8 cellular contexts compared by ENCODE assay signal in the genomic region with DNA sequence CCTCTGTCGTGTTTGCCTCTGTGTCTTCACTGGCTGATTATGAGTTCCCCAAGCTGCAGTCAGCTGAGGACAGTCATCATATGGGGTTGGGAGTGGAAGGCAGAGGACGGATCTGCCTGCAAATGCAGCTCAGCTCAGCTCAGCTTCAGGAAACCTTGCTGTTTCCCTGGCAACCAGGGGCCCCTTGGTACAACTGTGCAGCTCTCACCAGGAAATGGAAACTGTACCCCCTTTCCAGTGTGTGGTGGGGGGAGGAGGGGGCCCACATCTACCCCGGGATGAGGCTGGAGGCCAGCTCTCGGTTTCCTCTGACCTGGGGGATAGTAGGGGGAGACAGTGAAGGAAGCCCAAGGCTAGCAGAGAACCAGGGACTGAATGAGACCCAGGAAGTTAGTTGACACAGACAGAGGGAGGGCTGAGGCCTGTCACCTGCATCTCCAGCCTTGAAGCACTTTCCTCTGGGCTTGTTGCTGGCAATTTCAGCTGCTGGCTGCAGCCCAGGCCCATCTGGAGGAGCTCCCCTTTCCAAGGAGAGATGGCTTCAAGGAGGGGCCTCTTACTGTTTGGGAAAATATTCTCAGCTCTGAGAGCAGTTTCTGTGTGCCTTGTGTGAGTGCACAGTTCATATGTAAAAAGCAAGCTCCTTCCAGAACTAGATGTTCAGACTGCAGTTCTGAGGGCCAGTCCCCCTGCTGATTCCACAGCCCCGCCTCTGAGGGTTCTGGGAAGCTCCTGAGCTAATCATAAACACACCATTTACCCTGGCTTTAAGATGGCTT. TPM values are rescaled to one million over a fixed set of nuclear protein-coding genes. Genes with fewer than 3 reads are reported as not detected.
DNase-seq lines count a peak whose midpoint lies in the region; ATAC-seq and TF ChIP-seq lines count a peak whose summit lies in the region.

No MANE protein-coding gene starts in this region.

- peaks cover 27% of the 10 kb centered on the region for H3K36me3 Mint-ChIP-seq in brain

- H3K4me1 Mint-ChIP-seq in brain: peaks cover 95% of the 10 kb centered on the region

- POLR2A ChIA-PET in A673 (lab: Charles Lee; ENCODE audit: low non-redundant PET): interaction anchor here (0.5 kb wide), 1 partner anchor 170 kb away, joined by 4 read pairs; no protein-coding TSS in a partner anchor

- no peaks in the 10 kb centered on the region for H3K9me3 Mint-ChIP-seq in brain

- DNase-seq in A673 (ENCODE audit: low spot score) (peak; percentile 50), T-helper 1 cell (peak; percentile 35 to 89 (median 63)), medulla oblongata (ENCODE audit: extremely low spot score) (peak; percentile 47), hepatic stellate cell (ENCODE audit: low spot score) (no peak)
- peak; percentile 46 to 49 for DNase-seq in stimulated activated CD8-positive, alpha-beta memory T cell treated with anti-CD3 and anti-CD28 coated beads, Interleukin-7, amount 100 ng/mL, for 4 hours (ENCODE audit: low read depth in 2 of 2)

- H3K9me3 ChIP-seq in A673 (ENCODE audit: low read depth, low read length, poor library complexity, severe bottlenecking): no peaks in the 10 kb centered on the region

- peak; percentile 52 for ATAC-seq in GM18867 (IDR thresholded peaks at IDR 0.05; ENCODE audit: unreplicated experiment)
- peak; percentile 55 for ATAC-seq in HG03139 (IDR thresholded peaks at IDR 0.05; ENCODE audit: unreplicated experiment)

- TF ChIP-seq CTCF in A673 (conservative IDR thresholded peaks at IDR 0.05; ENCODE audit: low read depth, low read length): no peak
- no peak for TF ChIP-seq CTCF in brain (conservative IDR thresholded peaks at IDR 0.05)

- peaks cover 37% of the 10 kb centered on the region for H3K4me1 ChIP-seq in A673 (ENCODE audit: insufficient read depth, low read length, poor library complexity, severe bottlenecking)

- BruUV-seq in A673 (replicated peaks; lab: Mats Ljungman, UMichigan): no TSS peak

- no peaks in the 10 kb centered on the region for H3K36me3 ChIP-seq in A673 (ENCODE audit: insufficient read depth, low read length, poor library complexity, severe bottlenecking)

- CTCF ChIA-PET in A673 (lab: Charles Lee): interaction anchor here (1.2 kb wide), 1 partner anchor 24 kb away, joined by 5 read pairs; no protein-coding TSS in a partner anchor

- no peaks in the 10 kb centered on the region for H3K27me3 Mint-ChIP-seq in brain

- intact Hi-C loops in A673 (cut with micrococcal nuclease; ENCODE audit: unreplicated experiment): loop anchor here (10.0 kb wide), 1 partner anchor 586 kb away; no protein-coding TSS in a partner anchor

- H3K4me3 ChIP-seq in A673 (ENCODE audit: low read depth, low read length, poor library complexity, severe bottlenecking): no peak overlapping the region

- peak overlapping the region; percentile 96 to 99 (median 97) for H3K27ac Mint-ChIP-seq in brain

- peak overlapping the region; percentile 41 to 78 (median 67) for H3K4me3 Mint-ChIP-seq in brain

- H3K27me3 ChIP-seq in A673 (replicated peaks; ENCODE audit: insufficient read depth, low read depth, low read length, poor library complexity): no peaks in the 10 kb centered on the region

- peak overlapping the region; percentile 81 for H3K27ac ChIP-seq in A673 (ENCODE audit: low read depth, low read length, poor library complexity, severe bottlenecking)

RNA-seq across cellular contexts. Expression of a gene that starts 6.9 kb away (rescaled TPM):
- total RNA-seq in A673 (2021): 95.9 and 130 TPM in 2 replicates
- polyA plus RNA-seq in brain (ENCODE audit: insufficient read depth, low read depth, low replicate concordance): 261 TPM
